In the genomic region with DNA sequence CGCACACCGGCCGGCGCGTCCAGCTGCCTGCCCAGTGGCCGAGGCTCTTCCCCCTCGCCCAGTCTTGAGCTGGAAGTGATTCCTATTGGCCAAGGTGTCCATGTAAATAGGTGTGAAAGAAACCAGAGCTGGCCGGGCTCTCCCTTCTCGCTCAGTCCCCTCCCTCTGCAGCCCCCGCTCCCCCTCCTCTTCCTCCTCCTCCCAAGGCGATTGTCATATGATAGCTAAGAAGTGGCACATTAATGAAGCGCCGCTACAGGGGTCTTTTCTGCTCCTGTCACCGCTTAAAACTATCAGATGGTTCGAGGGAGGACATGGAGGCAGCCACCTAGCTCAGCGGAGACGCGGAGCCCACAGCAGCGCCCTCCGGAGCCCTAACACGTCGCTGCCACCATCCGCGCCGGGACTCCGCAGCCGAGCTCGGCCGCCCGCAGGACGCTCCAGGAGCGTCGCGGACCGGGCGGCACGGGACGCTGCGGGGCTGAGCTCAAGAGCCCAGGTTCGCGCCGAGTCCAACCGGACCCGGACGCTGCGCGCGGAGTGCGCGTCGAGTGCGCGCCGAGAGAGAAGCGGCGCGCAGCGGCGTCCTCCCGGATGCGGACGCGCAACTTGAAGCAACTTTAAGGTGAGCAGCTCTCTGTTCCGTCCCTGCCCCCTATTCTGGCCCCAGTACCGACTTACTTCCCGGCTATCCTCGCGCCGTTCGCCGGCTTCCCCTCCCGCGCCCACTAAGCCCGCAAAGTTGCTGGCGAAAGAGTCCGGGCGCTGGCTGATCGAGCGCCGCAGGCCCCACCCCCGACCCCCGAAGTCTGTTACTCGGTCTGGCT, we compare ENCODE assay signal across 9 cellular contexts. TPM values are rescaled to one million over a fixed set of nuclear protein-coding genes. Genes with fewer than 3 reads are reported as not detected.
DNase-seq lines count a peak whose midpoint lies in the region; ATAC-seq and TF ChIP-seq lines count a peak whose summit lies in the region.
"Had no signal": no experiment of that assay in that cellular context is flagged by ENCODE, and none has a peak within 500 bp of the region (broad histone marks: within the 10 kb centered on the region; RNA-seq: fewer than 3 reads in every experiment).

A gene (plus strand): TSS at position 293 of the 827 bp plus-strand sequence. CDS start 653 bp downstream, outside the sequence.

- H3K27me3 ChIP-seq in gastrocnemius medialis: peaks cover 96 to 100% (median 100%) of the 10 kb centered on the region in 3 donors

- H3K36me3 Mint-ChIP-seq in endothelial cell (ENCODE audit: low read depth, unreplicated experiment): peaks cover 9% of the 10 kb centered on the region

- peaks cover 25 to 31% of the 10 kb centered on the region in 2 donors for H3K4me1 ChIP-seq in gastrocnemius medialis
- H3K4me1 ChIP-seq: parathyroid adenoma had no signal

- H3K27ac ChIP-seq in gastrocnemius medialis: no peak within 1 kb of the TSS
- H3K27ac ChIP-seq: parathyroid adenoma had no signal

- peak within 1 kb of the TSS; percentile 96 for H3K4me3 Mint-ChIP-seq in endothelial cell (ENCODE audit: unreplicated experiment)

- TF ChIP-seq POLR2A in gastrocnemius medialis (IDR thresholded peaks at IDR 0.05): no peak

- intact Hi-C loops in gastrocnemius medialis (cut with DNase I; ENCODE audit: low total_unique reads): no loop called here
- intact Hi-C loops in left colon (cut with DNase I, micrococcal nuclease): no loop called here

- H3K27me3 Mint-ChIP-seq in endothelial cell (ENCODE audit: unreplicated experiment): peaks cover 17% of the 10 kb centered on the region

- CTCF ChIA-PET in GM10248 (lab: Yijun Ruan, JAX): interaction anchor here (1.4 kb wide), 1 partner anchor 11 kb away, joined by 4 read pairs; no protein-coding TSS in a partner anchor

- peaks cover 53% of the 10 kb centered on the region for H3K4me1 Mint-ChIP-seq in endothelial cell (ENCODE audit: unreplicated experiment)

- no peaks in the 10 kb centered on the region for H3K36me3 ChIP-seq in gastrocnemius medialis

- POLR2A ChIA-PET in GM10248 (lab: Yijun Ruan, JAX): no interaction called here

- H3K4me3 ChIP-seq in gastrocnemius medialis: peak within 1 kb of the TSS; percentile 32 to 65 (median 50)

- H3K27ac Mint-ChIP-seq in endothelial cell (ENCODE audit: unreplicated experiment): peak within 1 kb of the TSS; percentile 70

- H3K9me3 ChIP-seq in gastrocnemius medialis: no peaks in the 10 kb centered on the region

- no peaks in the 10 kb centered on the region for H3K9me3 Mint-ChIP-seq in endothelial cell (ENCODE audit: unreplicated experiment)

- in situ Hi-C loops in gastrocnemius medialis (cut with MboI; ENCODE audit: low sequenced_read_pairs in 4 of 4): no loop called here

- DNase-seq in GM10248 (ENCODE audit: extremely low spot score) (peak; percentile 26), NCI-H748 treated with DMSO at 0.1 percent for 48 hours (lab: John Stamatoyannopoulos, UW) (peak; percentile 45), endothelial cell (ENCODE audit: low spot score) (peak; percentile 66), gastrocnemius medialis (no peak), left colon (no peak), cerebellum (ENCODE audit: low spot score) (no peak)

- TF ChIP-seq CTCF in GM10248 (IDR thresholded peaks at IDR 0.05; ENCODE audit: control extremely low read depth, extremely low read depth, low read depth, missing control alignments): no peak
- TF ChIP-seq CTCF in endothelial cell (IDR thresholded peaks at IDR 0.05; ENCODE audit: unreplicated experiment): no peak
- no peak for TF ChIP-seq CTCF in gastrocnemius medialis (IDR thresholded peaks at IDR 0.05 in 4 of 5, conservative IDR thresholded peaks at IDR 0.05 in 1 of 5)

- ATAC-seq in gastrocnemius medialis: no peak
- no peak for ATAC-seq in GM21529 (IDR thresholded peaks at IDR 0.05; ENCODE audit: unreplicated experiment)
- no peak for ATAC-seq in GM21381 (IDR thresholded peaks at IDR 0.05; ENCODE audit: unreplicated experiment)
- no peak for ATAC-seq in left colon

RNA-seq across cellular contexts. Expression of the gene that starts here (rescaled TPM):
- total RNA-seq in endothelial cell (ENCODE audit: unreplicated experiment): 6.7 TPM
- total RNA-seq in gastrocnemius medialis: not detected
- not detected for total RNA-seq in left colon
- total RNA-seq in cerebellum: 0.91 TPM

Comparison
In these comparisons a context has a peak if more than half of its experiments do, and no peak if none do; other contexts are left out.
1. DNase-seq: peak in GM10248 (single experiment), NCI-H748 treated with DMSO at 0.1 percent for 48 hours (single experiment) and endothelial cell (single experiment); none in gastrocnemius medialis (0 of 2), left colon (0 of 2) and cerebellum (single experiment).